ENCODE assay signal across 1 cellular context in the genomic region with DNA sequence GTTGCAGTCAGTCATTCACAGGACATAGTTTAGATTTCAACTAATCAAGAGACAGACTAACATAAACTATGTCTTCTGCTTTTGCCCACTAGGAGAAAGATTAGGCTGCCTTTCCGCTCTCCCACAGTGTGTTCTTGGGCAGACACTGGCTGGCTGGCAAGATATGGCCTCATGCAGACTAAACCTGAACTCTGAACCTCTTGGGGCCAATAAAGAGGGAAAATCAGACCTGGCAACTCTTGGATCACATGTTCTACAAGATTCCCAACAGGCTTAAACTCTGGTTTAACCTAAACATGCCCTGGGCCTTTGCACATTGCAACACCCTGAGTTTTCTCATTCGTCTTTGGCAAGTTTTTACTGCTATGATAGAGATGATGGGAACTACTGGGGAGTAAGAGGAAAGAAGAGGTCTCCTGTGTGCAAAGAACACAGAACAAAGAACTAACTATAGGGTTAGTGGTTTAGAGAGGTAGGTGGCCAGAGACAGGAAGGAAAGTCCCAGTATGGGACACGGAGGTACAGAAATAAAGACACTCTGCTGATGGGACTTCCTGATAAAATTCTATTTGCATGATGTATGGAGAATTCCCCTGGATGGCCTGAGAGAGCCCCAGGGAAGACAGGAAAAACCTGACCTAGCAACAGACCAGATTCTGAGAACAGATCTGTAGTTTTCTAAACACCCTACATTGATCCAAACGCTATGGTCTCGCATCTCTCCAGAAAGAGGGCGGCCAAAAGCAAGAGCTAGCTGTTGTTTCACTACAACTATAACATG.
TF ChIP-seq lines count a peak whose summit lies in the region.

No MANE protein-coding gene starts in this region.

TF ChIP-seq in HepG2, 621 proteins besides CTCF, POLR2A, EP300 and RAD21 (continued from another document and continues in another):
- TF ChIP-seq, protein P1, sequence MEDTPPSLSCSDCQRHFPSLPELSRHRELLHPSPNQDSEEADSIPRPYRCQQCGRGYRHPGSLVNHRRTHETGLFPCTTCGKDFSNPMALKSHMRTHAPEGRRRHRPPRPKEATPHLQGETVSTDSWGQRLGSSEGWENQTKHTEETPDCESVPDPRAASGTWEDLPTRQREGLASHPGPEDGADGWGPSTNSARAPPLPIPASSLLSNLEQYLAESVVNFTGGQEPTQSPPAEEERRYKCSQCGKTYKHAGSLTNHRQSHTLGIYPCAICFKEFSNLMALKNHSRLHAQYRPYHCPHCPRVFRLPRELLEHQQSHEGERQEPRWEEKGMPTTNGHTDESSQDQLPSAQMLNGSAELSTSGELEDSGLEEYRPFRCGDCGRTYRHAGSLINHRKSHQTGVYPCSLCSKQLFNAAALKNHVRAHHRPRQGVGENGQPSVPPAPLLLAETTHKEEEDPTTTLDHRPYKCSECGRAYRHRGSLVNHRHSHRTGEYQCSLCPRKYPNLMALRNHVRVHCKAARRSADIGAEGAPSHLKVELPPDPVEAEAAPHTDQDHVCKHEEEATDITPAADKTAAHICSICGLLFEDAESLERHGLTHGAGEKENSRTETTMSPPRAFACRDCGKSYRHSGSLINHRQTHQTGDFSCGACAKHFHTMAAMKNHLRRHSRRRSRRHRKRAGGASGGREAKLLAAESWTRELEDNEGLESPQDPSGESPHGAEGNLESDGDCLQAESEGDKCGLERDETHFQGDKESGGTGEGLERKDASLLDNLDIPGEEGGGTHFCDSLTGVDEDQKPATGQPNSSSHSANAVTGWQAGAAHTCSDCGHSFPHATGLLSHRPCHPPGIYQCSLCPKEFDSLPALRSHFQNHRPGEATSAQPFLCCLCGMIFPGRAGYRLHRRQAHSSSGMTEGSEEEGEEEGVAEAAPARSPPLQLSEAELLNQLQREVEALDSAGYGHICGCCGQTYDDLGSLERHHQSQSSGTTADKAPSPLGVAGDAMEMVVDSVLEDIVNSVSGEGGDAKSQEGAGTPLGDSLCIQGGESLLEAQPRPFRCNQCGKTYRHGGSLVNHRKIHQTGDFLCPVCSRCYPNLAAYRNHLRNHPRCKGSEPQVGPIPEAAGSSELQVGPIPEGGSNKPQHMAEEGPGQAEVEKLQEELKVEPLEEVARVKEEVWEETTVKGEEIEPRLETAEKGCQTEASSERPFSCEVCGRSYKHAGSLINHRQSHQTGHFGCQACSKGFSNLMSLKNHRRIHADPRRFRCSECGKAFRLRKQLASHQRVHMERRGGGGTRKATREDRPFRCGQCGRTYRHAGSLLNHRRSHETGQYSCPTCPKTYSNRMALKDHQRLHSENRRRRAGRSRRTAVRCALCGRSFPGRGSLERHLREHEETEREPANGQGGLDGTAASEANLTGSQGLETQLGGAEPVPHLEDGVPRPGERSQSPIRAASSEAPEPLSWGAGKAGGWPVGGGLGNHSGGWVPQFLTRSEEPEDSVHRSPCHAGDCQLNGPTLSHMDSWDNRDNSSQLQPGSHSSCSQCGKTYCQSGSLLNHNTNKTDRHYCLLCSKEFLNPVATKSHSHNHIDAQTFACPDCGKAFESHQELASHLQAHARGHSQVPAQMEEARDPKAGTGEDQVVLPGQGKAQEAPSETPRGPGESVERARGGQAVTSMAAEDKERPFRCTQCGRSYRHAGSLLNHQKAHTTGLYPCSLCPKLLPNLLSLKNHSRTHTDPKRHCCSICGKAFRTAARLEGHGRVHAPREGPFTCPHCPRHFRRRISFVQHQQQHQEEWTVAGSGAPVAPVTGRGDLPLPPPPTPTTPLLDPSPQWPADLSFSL (CRISPR knock-in tag; IDR thresholded peaks at IDR 0.05), result no peak
- TF ChIP-seq, protein P2, sequence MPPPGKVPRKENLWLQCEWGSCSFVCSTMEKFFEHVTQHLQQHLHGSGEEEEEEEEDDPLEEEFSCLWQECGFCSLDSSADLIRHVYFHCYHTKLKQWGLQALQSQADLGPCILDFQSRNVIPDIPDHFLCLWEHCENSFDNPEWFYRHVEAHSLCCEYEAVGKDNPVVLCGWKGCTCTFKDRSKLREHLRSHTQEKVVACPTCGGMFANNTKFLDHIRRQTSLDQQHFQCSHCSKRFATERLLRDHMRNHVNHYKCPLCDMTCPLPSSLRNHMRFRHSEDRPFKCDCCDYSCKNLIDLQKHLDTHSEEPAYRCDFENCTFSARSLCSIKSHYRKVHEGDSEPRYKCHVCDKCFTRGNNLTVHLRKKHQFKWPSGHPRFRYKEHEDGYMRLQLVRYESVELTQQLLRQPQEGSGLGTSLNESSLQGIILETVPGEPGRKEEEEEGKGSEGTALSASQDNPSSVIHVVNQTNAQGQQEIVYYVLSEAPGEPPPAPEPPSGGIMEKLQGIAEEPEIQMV (CRISPR knock-in tag; IDR thresholded peaks at IDR 0.05; ENCODE audit: low read depth), result no peak
- TF ChIP-seq ZNF124 (CRISPR knock-in tag; IDR thresholded peaks at IDR 0.05) (no peak), ZBTB8A (CRISPR knock-in tag; IDR thresholded peaks at IDR 0.05; ENCODE audit: borderline replicate concordance, low read depth) (no peak), KDM5A (IDR thresholded peaks at IDR 0.05; ENCODE audit: borderline replicate concordance, low read length) (no peak), ZNF224 (CRISPR knock-in tag; IDR thresholded peaks at IDR 0.05) (no peak), ZSCAN22 (CRISPR knock-in tag; IDR thresholded peaks at IDR 0.05) (no peak), ZNF724P (CRISPR knock-in tag; IDR thresholded peaks at IDR 0.05; ENCODE audit: borderline replicate concordance) (no peak), XBP1 (CRISPR knock-in tag; IDR thresholded peaks at IDR 0.05) (no peak), ONECUT2 (CRISPR knock-in tag; IDR thresholded peaks at IDR 0.05) (no peak), ZNF556 (CRISPR knock-in tag; IDR thresholded peaks at IDR 0.05; ENCODE audit: borderline replicate concordance) (no peak), KDM5B (CRISPR knock-in tag; IDR thresholded peaks at IDR 0.05; ENCODE audit: borderline replicate concordance) (no peak), DMAP1 (CRISPR knock-in tag; IDR thresholded peaks at IDR 0.05) (0 out of 2 replicates have a peak, but pooled peaks have one; percentile 20), HIVEP1 (CRISPR knock-in tag; IDR thresholded peaks at IDR 0.05) (no peak), ZNF331 (CRISPR knock-in tag; IDR thresholded peaks at IDR 0.05) (0 out of 2 replicates have a peak, but pooled peaks have one; percentile 18), HOXD1 (CRISPR knock-in tag; IDR thresholded peaks at IDR 0.05) (no peak), ZNF10 (CRISPR knock-in tag; IDR thresholded peaks at IDR 0.05; ENCODE audit: borderline replicate concordance, low read depth) (no peak), MEIS2 (CRISPR knock-in tag; IDR thresholded peaks at IDR 0.05) (no peak), ZNF678 (CRISPR knock-in tag; IDR thresholded peaks at IDR 0.05) (no peak), ZNF337 (CRISPR knock-in tag; IDR thresholded peaks at IDR 0.05; ENCODE audit: borderline replicate concordance, low read depth) (no peak), PPARG (CRISPR knock-in tag; conservative IDR thresholded peaks at IDR 0.05) (no peak), YEATS4 (CRISPR knock-in tag; IDR thresholded peaks at IDR 0.05; ENCODE audit: borderline replicate concordance) (no peak), ZNF569 (CRISPR knock-in tag; IDR thresholded peaks at IDR 0.05; ENCODE audit: borderline replicate concordance) (no peak), ZNF75D (CRISPR knock-in tag; IDR thresholded peaks at IDR 0.05; ENCODE audit: borderline replicate concordance) (no peak), ATAD3A (CRISPR knock-in tag; IDR thresholded peaks at IDR 0.05) (no peak), ZNF563 (CRISPR knock-in tag; IDR thresholded peaks at IDR 0.05) (no peak), SRY (CRISPR knock-in tag; IDR thresholded peaks at IDR 0.05) (no peak), ZFYVE20 (CRISPR knock-in tag; IDR thresholded peaks at IDR 0.05; ENCODE audit: borderline replicate concordance, low read depth) (no peak), TBX3 (IDR thresholded peaks at IDR 0.05; ENCODE audit: borderline replicate concordance) (no peak), ZNF781 (CRISPR knock-in tag; IDR thresholded peaks at IDR 0.05; ENCODE audit: borderline replicate concordance, not compliant biosample characterization) (peak; percentile 57), ZNF34 (CRISPR knock-in tag; IDR thresholded peaks at IDR 0.05; ENCODE audit: borderline replicate concordance) (no peak), FOXK2 (IDR thresholded peaks at IDR 0.05) (no peak), FOXO1 (CRISPR knock-in tag; IDR thresholded peaks at IDR 0.05) (no peak), SOX6 (IDR thresholded peaks at IDR 0.05) (no peak), SOX6 (CRISPR knock-in tag; IDR thresholded peaks at IDR 0.05) (0 out of 2 replicates have a peak, but pooled peaks have one; percentile 35), SAP130 (CRISPR knock-in tag; IDR thresholded peaks at IDR 0.05; ENCODE audit: low read depth) (peak; percentile 52), SRSF4 (IDR thresholded peaks at IDR 0.05; ENCODE audit: low read depth, low read length, poor library complexity, severe bottlenecking) (no peak)
- TF ChIP-seq, protein P3, sequence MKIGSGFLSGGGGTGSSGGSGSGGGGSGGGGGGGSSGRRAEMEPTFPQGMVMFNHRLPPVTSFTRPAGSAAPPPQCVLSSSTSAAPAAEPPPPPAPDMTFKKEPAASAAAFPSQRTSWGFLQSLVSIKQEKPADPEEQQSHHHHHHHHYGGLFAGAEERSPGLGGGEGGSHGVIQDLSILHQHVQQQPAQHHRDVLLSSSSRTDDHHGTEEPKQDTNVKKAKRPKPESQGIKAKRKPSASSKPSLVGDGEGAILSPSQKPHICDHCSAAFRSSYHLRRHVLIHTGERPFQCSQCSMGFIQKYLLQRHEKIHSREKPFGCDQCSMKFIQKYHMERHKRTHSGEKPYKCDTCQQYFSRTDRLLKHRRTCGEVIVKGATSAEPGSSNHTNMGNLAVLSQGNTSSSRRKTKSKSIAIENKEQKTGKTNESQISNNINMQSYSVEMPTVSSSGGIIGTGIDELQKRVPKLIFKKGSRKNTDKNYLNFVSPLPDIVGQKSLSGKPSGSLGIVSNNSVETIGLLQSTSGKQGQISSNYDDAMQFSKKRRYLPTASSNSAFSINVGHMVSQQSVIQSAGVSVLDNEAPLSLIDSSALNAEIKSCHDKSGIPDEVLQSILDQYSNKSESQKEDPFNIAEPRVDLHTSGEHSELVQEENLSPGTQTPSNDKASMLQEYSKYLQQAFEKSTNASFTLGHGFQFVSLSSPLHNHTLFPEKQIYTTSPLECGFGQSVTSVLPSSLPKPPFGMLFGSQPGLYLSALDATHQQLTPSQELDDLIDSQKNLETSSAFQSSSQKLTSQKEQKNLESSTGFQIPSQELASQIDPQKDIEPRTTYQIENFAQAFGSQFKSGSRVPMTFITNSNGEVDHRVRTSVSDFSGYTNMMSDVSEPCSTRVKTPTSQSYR (CRISPR knock-in tag; IDR thresholded peaks at IDR 0.05; ENCODE audit: borderline replicate concordance), result no peak
- TF ChIP-seq, protein P4, sequence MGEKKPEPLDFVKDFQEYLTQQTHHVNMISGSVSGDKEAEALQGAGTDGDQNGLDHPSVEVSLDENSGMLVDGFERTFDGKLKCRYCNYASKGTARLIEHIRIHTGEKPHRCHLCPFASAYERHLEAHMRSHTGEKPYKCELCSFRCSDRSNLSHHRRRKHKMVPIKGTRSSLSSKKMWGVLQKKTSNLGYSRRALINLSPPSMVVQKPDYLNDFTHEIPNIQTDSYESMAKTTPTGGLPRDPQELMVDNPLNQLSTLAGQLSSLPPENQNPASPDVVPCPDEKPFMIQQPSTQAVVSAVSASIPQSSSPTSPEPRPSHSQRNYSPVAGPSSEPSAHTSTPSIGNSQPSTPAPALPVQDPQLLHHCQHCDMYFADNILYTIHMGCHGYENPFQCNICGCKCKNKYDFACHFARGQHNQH (CRISPR knock-in tag; IDR thresholded peaks at IDR 0.05), result no peak
- TF ChIP-seq, protein P5, sequence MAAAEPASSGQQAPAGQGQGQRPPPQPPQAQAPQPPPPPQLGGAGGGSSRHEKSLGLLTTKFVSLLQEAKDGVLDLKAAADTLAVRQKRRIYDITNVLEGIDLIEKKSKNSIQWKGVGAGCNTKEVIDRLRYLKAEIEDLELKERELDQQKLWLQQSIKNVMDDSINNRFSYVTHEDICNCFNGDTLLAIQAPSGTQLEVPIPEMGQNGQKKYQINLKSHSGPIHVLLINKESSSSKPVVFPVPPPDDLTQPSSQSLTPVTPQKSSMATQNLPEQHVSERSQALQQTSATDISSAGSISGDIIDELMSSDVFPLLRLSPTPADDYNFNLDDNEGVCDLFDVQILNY (CRISPR knock-in tag; conservative IDR thresholded peaks at IDR 0.05), result no peak
- TF ChIP-seq, protein P6, sequence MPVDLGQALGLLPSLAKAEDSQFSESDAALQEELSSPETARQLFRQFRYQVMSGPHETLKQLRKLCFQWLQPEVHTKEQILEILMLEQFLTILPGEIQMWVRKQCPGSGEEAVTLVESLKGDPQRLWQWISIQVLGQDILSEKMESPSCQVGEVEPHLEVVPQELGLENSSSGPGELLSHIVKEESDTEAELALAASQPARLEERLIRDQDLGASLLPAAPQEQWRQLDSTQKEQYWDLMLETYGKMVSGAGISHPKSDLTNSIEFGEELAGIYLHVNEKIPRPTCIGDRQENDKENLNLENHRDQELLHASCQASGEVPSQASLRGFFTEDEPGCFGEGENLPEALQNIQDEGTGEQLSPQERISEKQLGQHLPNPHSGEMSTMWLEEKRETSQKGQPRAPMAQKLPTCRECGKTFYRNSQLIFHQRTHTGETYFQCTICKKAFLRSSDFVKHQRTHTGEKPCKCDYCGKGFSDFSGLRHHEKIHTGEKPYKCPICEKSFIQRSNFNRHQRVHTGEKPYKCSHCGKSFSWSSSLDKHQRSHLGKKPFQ (CRISPR knock-in tag; IDR thresholded peaks at IDR 0.05; ENCODE audit: insufficient replicate concordance), result no peak
- TF ChIP-seq, protein P7, sequence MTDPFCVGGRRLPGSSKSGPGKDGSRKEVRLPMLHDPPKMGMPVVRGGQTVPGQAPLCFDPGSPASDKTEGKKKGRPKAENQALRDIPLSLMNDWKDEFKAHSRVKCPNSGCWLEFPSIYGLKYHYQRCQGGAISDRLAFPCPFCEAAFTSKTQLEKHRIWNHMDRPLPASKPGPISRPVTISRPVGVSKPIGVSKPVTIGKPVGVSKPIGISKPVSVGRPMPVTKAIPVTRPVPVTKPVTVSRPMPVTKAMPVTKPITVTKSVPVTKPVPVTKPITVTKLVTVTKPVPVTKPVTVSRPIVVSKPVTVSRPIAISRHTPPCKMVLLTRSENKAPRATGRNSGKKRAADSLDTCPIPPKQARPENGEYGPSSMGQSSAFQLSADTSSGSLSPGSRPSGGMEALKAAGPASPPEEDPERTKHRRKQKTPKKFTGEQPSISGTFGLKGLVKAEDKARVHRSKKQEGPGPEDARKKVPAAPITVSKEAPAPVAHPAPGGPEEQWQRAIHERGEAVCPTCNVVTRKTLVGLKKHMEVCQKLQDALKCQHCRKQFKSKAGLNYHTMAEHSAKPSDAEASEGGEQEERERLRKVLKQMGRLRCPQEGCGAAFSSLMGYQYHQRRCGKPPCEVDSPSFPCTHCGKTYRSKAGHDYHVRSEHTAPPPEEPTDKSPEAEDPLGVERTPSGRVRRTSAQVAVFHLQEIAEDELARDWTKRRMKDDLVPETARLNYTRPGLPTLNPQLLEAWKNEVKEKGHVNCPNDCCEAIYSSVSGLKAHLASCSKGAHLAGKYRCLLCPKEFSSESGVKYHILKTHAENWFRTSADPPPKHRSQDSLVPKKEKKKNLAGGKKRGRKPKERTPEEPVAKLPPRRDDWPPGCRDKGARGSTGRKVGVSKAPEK (CRISPR knock-in tag; IDR thresholded peaks at IDR 0.05; ENCODE audit: borderline replicate concordance), result no peak
